In the genomic region with DNA sequence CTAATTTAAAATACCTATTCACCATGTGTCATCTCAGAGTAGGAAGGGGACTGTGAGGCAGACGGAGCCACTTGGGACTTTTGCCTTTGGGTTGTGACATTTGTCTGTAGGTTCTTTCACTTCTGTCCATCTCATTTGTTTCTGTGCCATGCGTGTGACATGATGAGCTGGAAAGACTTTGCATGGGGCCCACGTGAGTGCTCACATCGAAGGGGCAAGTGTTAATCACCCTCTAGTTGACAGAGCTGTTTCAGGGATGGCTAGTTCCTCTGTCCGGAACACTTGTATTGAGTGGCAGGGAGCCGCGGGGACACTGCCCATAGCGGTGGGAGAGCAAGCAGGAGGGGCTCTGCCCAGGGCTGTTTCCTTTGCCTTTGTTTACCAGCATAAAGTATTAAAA, we compare ENCODE assay signal across 23 cellular contexts.
A peak's percentile ranks its signal among the peaks of the same experiment; 100 is the strongest.
DNase-seq lines count a peak whose midpoint lies in the region; ATAC-seq and TF ChIP-seq lines count a peak whose summit lies in the region.
"Had no signal": no experiment of that assay in that cellular context is flagged by ENCODE, and none has a peak within 500 bp of the region (broad histone marks: within the 10 kb centered on the region; RNA-seq: fewer than 3 reads in every experiment).

No MANE protein-coding gene starts in this region.

- no peaks in the 10 kb centered on the region for H3K9me2 ChIP-seq in Karpas-422 (replicated peaks; ENCODE audit: insufficient read depth, low read length)
- no peaks in the 10 kb centered on the region for H3K9me2 ChIP-seq in PC-3 (replicated peaks; ENCODE audit: low read length)

- no peaks in the 10 kb centered on the region for H3K27me3 ChIP-seq in Karpas-422 (ENCODE audit: low read length)
- H3K27me3 ChIP-seq in PC-3 (ENCODE audit: low read length), result no peaks in the 10 kb centered on the region
- H3K27me3 ChIP-seq: foreskin keratinocyte had no signal

- peak overlapping the region; percentile 55 for H3K4me2 ChIP-seq in Karpas-422 (ENCODE audit: low read depth, low read length, poor library complexity, severe bottlenecking)
- no peak overlapping the region for H3K4me2 ChIP-seq in PC-3 (ENCODE audit: low read length)

- peak; percentile 29 for DNase-seq in stimulated activated CD4-positive, alpha-beta T cell treated with anti-CD3 and anti-CD28 coated beads, Interleukin-1b, Interleukin-23, amount 100 ng/mL, for 48 hours
- DNase-seq in stimulated activated CD4-positive, alpha-beta T cell treated with anti-CD3 and anti-CD28 coated beads, Interleukin-4, amount 100 ng/mL, for 24 hours, result no peak
- DNase-seq in Karpas-422 (peak; percentile 94), germinal center (ENCODE audit: low spot score) (peak; percentile 44), omental fat pad (ENCODE audit: low spot score) (no peak), iPS-NIHi7 (ENCODE audit: extremely low spot score) (no peak), PC-3 (no peak)
- DNase-seq: CD8-positive, alpha-beta T cell; dermis blood vessel endothelial cell; DMS79; foreskin keratinocyte; GOT3; natural killer cell; NCI-H1105 treated with DMSO at 0.1 percent for 48 hours; NCI-H2107; NCI-H69; SHP77 treated with DMSO at 0.1 percent for 48 hours; small intestine; T-helper 1 cell had no signal

- H3K27ac ChIP-seq in Karpas-422 (ENCODE audit: low read length) (peak overlapping the region; percentile 93), PC-3 (ENCODE audit: low read length) (no peak overlapping the region)
- H3K27ac ChIP-seq: epithelial cell of prostate, foreskin keratinocyte, psoas muscle, thoracic aorta had no signal

- H3K4me3 ChIP-seq in Karpas-422 (ENCODE audit: low read length) (peak overlapping the region; percentile 25), PC-3 (ENCODE audit: low read length) (no peak overlapping the region)
- H3K4me3 ChIP-seq: psoas muscle, thoracic aorta had no signal

- intact Hi-C loops in PC-3 (cut with micrococcal nuclease), result no loop called here

- H3K9me3 ChIP-seq in Karpas-422 (ENCODE audit: low read length) (no peaks in the 10 kb centered on the region), PC-3 (ENCODE audit: low read length) (no peaks in the 10 kb centered on the region)

- H3K79me2 ChIP-seq in Karpas-422 (ENCODE audit: low read length) (peaks cover 76% of the 10 kb centered on the region), PC-3 (ENCODE audit: low read length) (peaks cover 85% of the 10 kb centered on the region)

- peaks cover 31% of the 10 kb centered on the region for H3K4me1 ChIP-seq in Karpas-422 (ENCODE audit: low read length)
- no peaks in the 10 kb centered on the region for H3K4me1 ChIP-seq in PC-3 (ENCODE audit: insufficient read depth, low read length)
- H3K4me1 ChIP-seq: foreskin keratinocyte had no signal

- H2AFZ ChIP-seq in Karpas-422 (ENCODE audit: low read length), result no peak overlapping the region
- H2AFZ ChIP-seq in PC-3 (ENCODE audit: low read length), result no peak overlapping the region

- POLR2A ChIA-PET in PC-3 (lab: Charles Lee; ENCODE audit: unreplicated experiment), result no interaction called here

- H3K36me3 ChIP-seq in Karpas-422 (ENCODE audit: insufficient read depth, low read length), result no peaks in the 10 kb centered on the region; the same call in 1 of the 2 replicates
- peaks cover 4% of the 10 kb centered on the region; the same call in 1 of the 2 replicates for H3K36me3 ChIP-seq in PC-3 (ENCODE audit: low read depth, low read length)
- H3K36me3 ChIP-seq: thoracic aorta had no signal

- BruUV-seq in PC-3 (replicated peaks; lab: Mats Ljungman, UMichigan), result no TSS peak

- no peaks in the 10 kb centered on the region for H3F3A ChIP-seq in PC-3 (ENCODE audit: low read length, unreplicated experiment)

- H3K9ac ChIP-seq in Karpas-422 (ENCODE audit: low read length), result peak overlapping the region; percentile 48
- H3K9ac ChIP-seq in PC-3 (ENCODE audit: low read length), result no peak overlapping the region

- ATAC-seq in GM19452 (IDR thresholded peaks at IDR 0.05; ENCODE audit: unreplicated experiment) (no peak), omental fat pad (ENCODE audit: low FRiP score) (no peak), PC-3 (no peak)
- ATAC-seq: CD8-positive, alpha-beta T cell; foreskin keratinocyte; natural killer cell; psoas muscle had no signal

- CTCF ChIA-PET in PC-3 (lab: Charles Lee), result no interaction called here

- TF ChIP-seq CTCF in omental fat pad (IDR thresholded peaks at IDR 0.05) (no peak), PC-3 (conservative IDR thresholded peaks at IDR 0.05; ENCODE audit: low read depth, low read length) (no peak)

- H4K20me1 ChIP-seq in Karpas-422 (ENCODE audit: insufficient read depth, low read depth, low read length), result no peaks in the 10 kb centered on the region
- no peaks in the 10 kb centered on the region for H4K20me1 ChIP-seq in PC-3 (ENCODE audit: low read length)

Comparison
In these comparisons a context has a peak if more than half of its experiments do, and no peak if none do; other contexts are left out.
1. DNase-seq: peak in stimulated activated CD4-positive, alpha-beta T cell treated with anti-CD3 and anti-CD28 coated beads, Interleukin-1b, Interleukin-23, amount 100 ng/mL, for 48 hours (single experiment), Karpas-422 (single experiment) and germinal center (single experiment); none in stimulated activated CD4-positive, alpha-beta T cell treated with anti-CD3 and anti-CD28 coated beads, Interleukin-4, amount 100 ng/mL, for 24 hours (single experiment), omental fat pad (single experiment), iPS-NIHi7 (single experiment) and PC-3 (single experiment).